9 cellular contexts compared by ENCODE assay signal in genomic region chr5:11853140-11853539, GRCh38. TPM values are rescaled to one million over a fixed set of nuclear protein-coding genes. Genes with fewer than 3 reads are reported as not detected.
"Had no signal": no experiment of that assay in that cellular context is flagged by ENCODE, and none has a peak within 500 bp of the region (broad histone marks: within the 10 kb centered on the region; RNA-seq: fewer than 3 reads in every experiment).

No MANE protein-coding gene starts in this region.

- H3K4me3 ChIP-seq: GM23248, HAP-1, K562 had no signal

- H3K36me3 ChIP-seq: HAP-1 had no signal

- H2AFZ ChIP-seq: GM23248 had no signal

- ATAC-seq: HCT116, K562 had no signal

- DNase-seq: GM23248, GOT3, H7, HFFc6, IMR-90 had no signal

- H3K9me3 ChIP-seq: HAP-1 had no signal

- H3K27ac ChIP-seq: GM23248 had no signal

- H3K27ac Mint-ChIP-seq: HFFc6 had no signal

- H3K4me1 ChIP-seq: HAP-1 had no signal

- FAIRE-seq: K562 had no signal

- H3K9ac ChIP-seq: GM23248 had no signal

- H3K4me3 Mint-ChIP-seq: HFFc6 had no signal

RNA-seq across cellular contexts. Expression of gene CTNND2, which starts 51.1 kb away (rescaled TPM):
- total RNA-seq: GM23248, HFFc6, HT-29, IMR-90 had no signal
- polyA plus RNA-seq: GM23248, IMR-90 had no signal
